In the genomic region with DNA sequence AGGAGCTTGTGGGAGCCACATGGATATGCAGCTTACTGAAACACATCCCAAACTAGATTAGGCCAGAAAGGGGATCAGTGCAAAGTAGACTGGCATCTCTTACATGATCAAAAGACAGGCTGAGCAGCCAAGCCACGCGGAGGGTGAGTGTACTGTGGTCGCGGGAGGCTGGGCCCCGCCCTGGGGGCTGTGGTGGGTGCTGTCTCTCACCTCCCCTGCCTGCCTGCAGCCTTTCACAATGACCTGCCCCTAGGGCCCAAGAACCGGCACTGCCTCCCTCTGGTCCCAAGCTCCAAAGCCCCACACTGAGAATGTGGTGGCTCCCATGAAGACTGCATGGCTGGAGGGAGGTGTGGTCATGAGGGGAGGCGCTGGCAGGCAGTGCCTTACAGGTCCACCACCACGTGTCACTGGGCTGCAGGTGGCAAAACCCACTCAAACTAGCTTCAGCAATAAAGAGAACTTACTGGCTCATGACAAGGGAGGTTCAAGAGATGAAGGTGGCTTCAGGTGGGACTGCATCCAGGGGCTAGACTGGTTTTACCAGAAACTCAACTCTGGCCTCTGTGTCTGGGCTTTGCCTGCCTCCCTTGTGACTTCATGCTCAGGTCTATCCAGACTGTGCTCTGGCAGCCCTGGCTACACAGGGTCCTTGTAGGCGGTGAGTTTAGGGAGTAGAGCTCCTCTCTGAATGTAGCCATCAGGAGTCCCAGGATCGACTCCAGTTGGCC, we compare ENCODE assay signal across 2 cellular contexts.
TF ChIP-seq lines count a peak whose summit lies in the region.

No MANE protein-coding gene starts in this region.

TF ChIP-seq in A549, 52 proteins besides CTCF, POLR2A, EP300 and RAD21:
- no peak for TF ChIP-seq NPAS2 (CRISPR knock-in tag; IDR thresholded peaks at IDR 0.05; ENCODE audit: borderline replicate concordance)
- TF ChIP-seq CEBPB (IDR thresholded peaks at IDR 0.05), result no peak
- TF ChIP-seq HOXB5 (CRISPR knock-in tag; IDR thresholded peaks at IDR 0.05), result no peak
- no peak for TF ChIP-seq HDAC2 (IDR thresholded peaks at IDR 0.05)
- no peak for TF ChIP-seq CBX2 (IDR thresholded peaks at IDR 0.05; ENCODE audit: borderline replicate concordance, low read depth)
- no peak for TF ChIP-seq SMC3 (IDR thresholded peaks at IDR 0.05)
- TF ChIP-seq POLR2AphosphoS2 (conservative IDR thresholded peaks at IDR 0.05; ENCODE audit: low read length), result no peak
- no peak for TF ChIP-seq FOSB (CRISPR knock-in tag; IDR thresholded peaks at IDR 0.05)
- no peak for TF ChIP-seq HOXB13 (CRISPR knock-in tag; IDR thresholded peaks at IDR 0.05; ENCODE audit: low read depth)
- TF ChIP-seq RARB (CRISPR knock-in tag; IDR thresholded peaks at IDR 0.05), result no peak
- no peak for TF ChIP-seq FOSL2 (IDR thresholded peaks at IDR 0.05)
- TF ChIP-seq FOSL2 (CRISPR knock-in tag; IDR thresholded peaks at IDR 0.05), result no peak
- TF ChIP-seq GATA3 (IDR thresholded peaks at IDR 0.05; ENCODE audit: borderline replicate concordance), result no peak
- TF ChIP-seq E2F6 (IDR thresholded peaks at IDR 0.05; ENCODE audit: borderline replicate concordance, low read depth), result no peak
- TF ChIP-seq, protein P1, sequence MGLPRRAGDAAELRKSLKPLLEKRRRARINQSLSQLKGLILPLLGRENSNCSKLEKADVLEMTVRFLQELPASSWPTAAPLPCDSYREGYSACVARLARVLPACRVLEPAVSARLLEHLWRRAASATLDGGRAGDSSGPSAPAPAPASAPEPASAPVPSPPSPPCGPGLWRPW (IDR thresholded peaks at IDR 0.05), result no peak
- no peak for TF ChIP-seq JUN (IDR thresholded peaks at IDR 0.05)
- no peak for TF ChIP-seq TFCP2L1 (CRISPR knock-in tag; IDR thresholded peaks at IDR 0.05)
- TF ChIP-seq PHF8 (IDR thresholded peaks at IDR 0.05; ENCODE audit: borderline replicate concordance, low read depth), result no peak
- TF ChIP-seq, protein P2, sequence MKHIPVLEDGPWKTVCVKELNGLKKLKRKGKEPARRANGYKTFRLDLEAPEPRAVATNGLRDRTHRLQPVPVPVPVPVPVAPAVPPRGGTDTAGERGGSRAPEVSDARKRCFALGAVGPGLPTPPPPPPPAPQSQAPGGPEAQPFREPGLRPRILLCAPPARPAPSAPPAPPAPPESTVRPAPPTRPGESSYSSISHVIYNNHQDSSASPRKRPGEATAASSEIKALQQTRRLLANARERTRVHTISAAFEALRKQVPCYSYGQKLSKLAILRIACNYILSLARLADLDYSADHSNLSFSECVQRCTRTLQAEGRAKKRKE (CRISPR knock-in tag; IDR thresholded peaks at IDR 0.05; ENCODE audit: low read depth), result no peak

TF ChIP-seq in K562, 482 proteins besides CTCF, POLR2A, EP300 and RAD21:
- no peak for TF ChIP-seq NFYB (IDR thresholded peaks at IDR 0.05; ENCODE audit: extremely low read depth, insufficient read length)
- TF ChIP-seq NFE2L1 (tag; IDR thresholded peaks at IDR 0.05; ENCODE audit: borderline replicate concordance, low read depth), result no peak
- TF ChIP-seq NONO (IDR thresholded peaks at IDR 0.05; ENCODE audit: low read depth in 2 of 2, low read length in 1 of 2), result no peak
- TF ChIP-seq USF1 (CRISPR knock-in tag; IDR thresholded peaks at IDR 0.05), result peak; percentile 14; the same call in 1 of the 2 replicates
- no peak for TF ChIP-seq DMBX1 (CRISPR knock-in tag; IDR thresholded peaks at IDR 0.05; ENCODE audit: borderline replicate concordance)
- no peak for TF ChIP-seq PCBP2 (IDR thresholded peaks at IDR 0.05; ENCODE audit: low read depth, low read length, poor library complexity, severe bottlenecking)
- no peak for TF ChIP-seq ETV5 (CRISPR knock-in tag; IDR thresholded peaks at IDR 0.05; ENCODE audit: low read depth)
